In the genomic region with DNA sequence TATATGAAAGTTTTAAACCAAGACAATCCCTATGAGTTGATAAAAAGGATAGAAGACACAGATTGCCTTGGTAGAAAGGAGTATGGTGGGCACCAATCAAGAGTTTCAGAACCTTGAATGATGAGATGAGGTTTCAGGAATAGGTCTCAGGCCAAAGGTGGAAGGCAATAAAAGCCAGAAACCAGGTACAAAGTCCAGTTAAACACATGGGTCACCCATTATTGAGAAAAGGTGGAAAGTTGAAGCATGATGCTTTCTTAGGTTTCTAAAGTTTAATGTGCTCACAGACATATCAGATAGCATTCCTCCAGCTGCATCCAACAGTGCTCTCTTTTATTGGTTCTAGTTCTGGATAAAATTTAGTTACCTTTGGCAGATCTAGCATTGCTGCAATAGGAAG, we compare ENCODE assay signal across 12 cellular contexts.
DNase-seq lines count a peak whose midpoint lies in the region; ATAC-seq lines count a peak whose summit lies in the region.
"Had no signal": no experiment of that assay in that cellular context is flagged by ENCODE, and none has a peak within 500 bp of the region (broad histone marks: within the 10 kb centered on the region; RNA-seq: fewer than 3 reads in every experiment).

No MANE protein-coding gene starts in this region.

- ATAC-seq in left lobe of liver: peak; percentile 35
- no peak for ATAC-seq in activated CD4-positive, CD25-positive, alpha-beta regulatory T cell treated with anti-CD3 and anti-CD28 coated beads, Interleukin-2, amount 50 U/mL, for 24 hours
- ATAC-seq: CD8-positive, alpha-beta T cell had no signal

- peak; percentile 3 for DNase-seq in HT-29 (ENCODE audit: low spot score)
- DNase-seq in HuH-7.5 (ENCODE audit: low spot score): peak; percentile 6
- no peak for DNase-seq in left lobe of liver (ENCODE audit: low spot score)
- DNase-seq in activated naive CD4-positive, alpha-beta T cell treated with Interleukin-2 at 50 U/mL for 16 hours: no peak
- DNase-seq in NCI-H2227 treated with DMSO at 0.1 percent for 48 hours (lab: John Stamatoyannopoulos, UW): no peak
- DNase-seq: Caco-2; CD4-positive, CD25-positive, alpha-beta regulatory T cell; CD8-positive, alpha-beta T cell; DMS79 treated with DMSO at 0.1 percent for 48 hours; GOT3; HFFc6 had no signal

Comparison
In these comparisons a context has a peak if more than half of its experiments do, and no peak if none do; other contexts are left out.
1. DNase-seq: peak in HT-29 (single experiment) and HuH-7.5 (single experiment); none in left lobe of liver (single experiment), activated naive CD4-positive, alpha-beta T cell treated with Interleukin-2 at 50 U/mL for 16 hours (single experiment) and NCI-H2227 treated with DMSO at 0.1 percent for 48 hours (single experiment).